In the genomic region with DNA sequence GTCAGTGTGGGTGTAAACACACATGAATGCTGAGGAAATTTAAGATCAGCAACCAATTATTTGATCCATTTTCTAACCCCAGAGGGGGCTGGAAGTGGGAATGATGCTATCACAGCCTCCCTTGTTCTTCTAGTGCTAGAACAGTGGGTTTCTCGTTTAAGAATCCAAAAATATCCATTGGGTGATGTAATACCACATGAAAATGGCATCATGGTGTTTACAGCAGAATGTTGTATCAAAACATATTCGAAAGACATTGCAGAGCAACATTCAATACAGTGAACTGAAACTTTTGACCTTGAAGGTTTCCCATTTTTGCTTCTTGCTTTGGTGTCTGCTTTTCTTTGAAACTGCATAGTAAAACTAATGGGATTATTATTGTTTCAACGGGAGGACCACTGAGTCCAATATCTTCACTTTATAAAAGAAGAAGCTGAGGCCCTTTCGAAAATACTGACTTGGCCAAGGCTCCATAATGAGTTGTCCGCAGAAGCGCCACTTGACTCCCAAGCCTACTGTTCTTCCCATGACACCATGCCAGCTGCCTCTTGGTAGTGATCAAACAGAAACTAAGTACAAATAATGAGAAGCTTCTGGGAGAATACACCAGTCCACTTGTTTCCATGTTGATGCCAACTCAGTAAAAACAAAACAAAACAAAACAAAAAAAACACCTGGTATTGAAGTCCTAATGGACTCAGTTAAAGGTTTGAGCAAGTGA, we compare ENCODE assay signal across 17 cellular contexts.
DNase-seq lines count a peak whose midpoint lies in the region; ATAC-seq and TF ChIP-seq lines count a peak whose summit lies in the region.
"Had no signal": no experiment of that assay in that cellular context is flagged by ENCODE, and none has a peak within 500 bp of the region (broad histone marks: within the 10 kb centered on the region; RNA-seq: fewer than 3 reads in every experiment).

No MANE protein-coding gene starts in this region.

- no peak overlapping the region for H4K91ac ChIP-seq in mesenchymal stem cell (ENCODE audit: low read length)

- TF ChIP-seq CTCF in uterus (IDR thresholded peaks at IDR 0.05): no peak

- H3K4me1 ChIP-seq in mesenchymal stem cell (ENCODE audit: control insufficient read depth, insufficient read depth, low read depth, low read length) (peaks cover 8% of the 10 kb centered on the region), uterus (no peaks in the 10 kb centered on the region)

- H3K36me3 ChIP-seq in SK-N-MC (ENCODE audit: insufficient read depth, low read length) (no peaks in the 10 kb centered on the region), mesenchymal stem cell (ENCODE audit: control insufficient read depth in 1 of 2, insufficient read depth in 2 of 2, low read depth in 1 of 2, low read length in 2 of 2) (no peaks in the 10 kb centered on the region), uterus (no peaks in the 10 kb centered on the region)
- H3K36me3 ChIP-seq: WERI-Rb-1 had no signal

- no peak overlapping the region for H3K4me2 ChIP-seq in mesenchymal stem cell (ENCODE audit: low read length, poor library complexity, severe bottlenecking)

- H3K79me1 ChIP-seq in mesenchymal stem cell (replicated peaks; ENCODE audit: low read length, poor library complexity, severe bottlenecking): no peaks in the 10 kb centered on the region

- no peak overlapping the region for H3K14ac ChIP-seq in mesenchymal stem cell (ENCODE audit: low read length in 2 of 2)

- intact Hi-C loops in Right ventricle myocardium superior (cut with DNase I): no loop called here
- intact Hi-C loops in left ventricle myocardium superior (cut with micrococcal nuclease): no loop called here
- intact Hi-C loops in uterus (cut with DNase I; ENCODE audit: low total_unique reads): no loop called here

- no peak overlapping the region for H3K4ac ChIP-seq in mesenchymal stem cell (ENCODE audit: low read depth in 1 of 2, low read length in 2 of 2)

- H3K9me3 ChIP-seq in SK-N-MC (ENCODE audit: low read depth, low read length) (no peaks in the 10 kb centered on the region), mesenchymal stem cell (ENCODE audit: control insufficient read depth, low read length) (no peaks in the 10 kb centered on the region), uterus (no peaks in the 10 kb centered on the region)

- no peak for TF ChIP-seq POLR2A in uterus (IDR thresholded peaks at IDR 0.05)

- 90% methylated on average over 6 of the region's 6 CpGs for WGBS in mesenchymal stem cell

- no peak overlapping the region for H2BK15ac ChIP-seq in mesenchymal stem cell (ENCODE audit: low read depth, poor library complexity, severe bottlenecking)

- no peak overlapping the region for H4K8ac ChIP-seq in mesenchymal stem cell (ENCODE audit: low read length)

- H2BK5ac ChIP-seq in mesenchymal stem cell (ENCODE audit: low read depth, low read length, poor library complexity, severe bottlenecking): no peak overlapping the region

- peak overlapping the region; percentile 51; the same call in 1 of the 2 replicates for H3K4me3 ChIP-seq in SK-N-MC
- peak overlapping the region in 1 of 2 experiments; percentile 25 for H3K4me3 ChIP-seq in mesenchymal stem cell (ENCODE audit: insufficient read depth in 1 of 2, low read depth in 1 of 2, low read length in 2 of 2)
- H3K4me3 ChIP-seq in uterus: no peak overlapping the region

- no peak overlapping the region for H2AFZ ChIP-seq in mesenchymal stem cell (ENCODE audit: low read depth, low read length)

- H3K27me3 ChIP-seq in mesenchymal stem cell (ENCODE audit: control insufficient read depth in 1 of 2, insufficient read depth in 1 of 2, low read length in 2 of 2): no peaks in the 10 kb centered on the region
- no peaks in the 10 kb centered on the region for H3K27me3 ChIP-seq in uterus

- H2BK12ac ChIP-seq in mesenchymal stem cell (ENCODE audit: low read length in 2 of 2): no peak overlapping the region

- H3K23ac ChIP-seq in mesenchymal stem cell (ENCODE audit: low read length in 2 of 2): no peak overlapping the region

- no peak overlapping the region for H3K18ac ChIP-seq in mesenchymal stem cell (ENCODE audit: low read depth in 1 of 2, low read length in 2 of 2)

- H2AK5ac ChIP-seq in mesenchymal stem cell (ENCODE audit: low read length, severe bottlenecking): peak overlapping the region; percentile 45

- DNase-seq in Right ventricle myocardium superior (no peak), left ventricle myocardium superior (no peak), SK-N-MC (ENCODE audit: low read depth, low spot score) (no peak), mesenchymal stem cell (no peak), uterus (no peak), HuH-7 (ENCODE audit: low spot score) (no peak)
- DNase-seq: activated CD4-positive, alpha-beta memory T cell treated with anti-CD3 and anti-CD28 coated beads for 36 hours; activated T-cell treated with anti-CD3 and anti-CD28 coated beads, Interleukin-2, amount 50 U/mL, for 48 hours; GF-D8; NCI-H2029 treated with DMSO at 0.1 percent for 48 hours; NK-92 treated with Interleukin-12 subunit alpha and Interleukin-12 subunit beta, amount 100 ng/mL, for 24 hours; RPMI8226; stimulated activated CD4-positive, alpha-beta T cell treated with anti-CD3 and anti-CD28 coated beads, Interleukin-12 subunit alpha, Interleukin-12 subunit beta, amount 100 ng/mL, for 4 hours; stimulated activated naive B cell treated with anti-CD40 and anti-IgM and Interleukin-4, amounts not matched to agents 10 μg/mL and 1 μg/mL and 100 μg/mL, for 72 hours; WERI-Rb-1 had no signal

- H3K9ac ChIP-seq in SK-N-MC (ENCODE audit: insufficient read length) (no peak overlapping the region), mesenchymal stem cell (ENCODE audit: low read length) (peak overlapping the region; percentile 86)

- no peak overlapping the region for H2BK120ac ChIP-seq in mesenchymal stem cell (ENCODE audit: low read depth, low read length)

- H3K27ac ChIP-seq in SK-N-MC (peak overlapping the region; percentile 95), mesenchymal stem cell (ENCODE audit: low read length, poor library complexity, severe bottlenecking) (no peak overlapping the region), uterus (peak overlapping the region; percentile 18 to 36)
- H3K27ac ChIP-seq: WERI-Rb-1 had no signal

- peak; percentile 3 for ATAC-seq in Right ventricle myocardium superior (ENCODE audit: poor library complexity)
- ATAC-seq in left ventricle myocardium superior: no peak
- no peak for ATAC-seq in GM18520 (IDR thresholded peaks at IDR 0.05; ENCODE audit: unreplicated experiment)
- no peak for ATAC-seq in HG03025 (IDR thresholded peaks at IDR 0.05; ENCODE audit: low FRiP score, unreplicated experiment)
- ATAC-seq: stimulated activated naive B cell treated with anti-CD40 and anti-IgM and Interleukin-4, amounts not matched to agents 10 μg/mL and 1 μg/mL and 100 μg/mL, for 72 hours had no signal
